1 cellular context compared by ENCODE assay signal in the genomic region with DNA sequence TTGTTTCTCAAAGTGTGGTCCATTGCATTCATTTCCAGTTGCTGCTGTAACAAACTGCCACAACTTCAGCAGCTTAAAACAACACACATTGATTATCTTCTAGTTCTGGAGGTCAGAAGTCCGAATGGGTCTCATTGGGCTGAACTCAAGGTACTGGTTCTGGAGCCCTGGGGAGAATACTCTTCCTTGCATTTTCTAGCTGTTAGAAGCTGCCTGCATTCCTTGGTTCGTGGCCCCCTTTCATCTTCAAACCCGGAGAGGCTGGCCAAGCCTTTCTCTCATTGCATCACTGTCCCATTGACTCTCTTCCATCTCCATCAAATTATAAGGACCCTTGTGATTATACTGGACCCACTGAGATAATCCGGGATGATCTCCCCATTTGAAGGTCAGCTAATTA.
TF ChIP-seq lines count a peak whose summit lies in the region.

No MANE protein-coding gene starts in this region.

TF ChIP-seq in SK-N-SH, 30 proteins besides CTCF, POLR2A, EP300 and RAD21 (continued from another document):
- TF ChIP-seq REST (IDR thresholded peaks at IDR 0.05; ENCODE audit: low read depth, low read length), result no peak
- TF ChIP-seq FOXM1 (IDR thresholded peaks at IDR 0.05; ENCODE audit: low read depth), result no peak
- TF ChIP-seq GATA2 (CRISPR knock-in tag; IDR thresholded peaks at IDR 0.05), result no peak
- TF ChIP-seq USF1 (IDR thresholded peaks at IDR 0.05; ENCODE audit: borderline replicate concordance, low read depth), result no peak
- no peak for TF ChIP-seq MAX (IDR thresholded peaks at IDR 0.05; ENCODE audit: low read depth)
TF ChIP-seq in SK-N-SH: peak in this region for 0.
